16 cellular contexts compared by ENCODE assay signal in the genomic region with DNA sequence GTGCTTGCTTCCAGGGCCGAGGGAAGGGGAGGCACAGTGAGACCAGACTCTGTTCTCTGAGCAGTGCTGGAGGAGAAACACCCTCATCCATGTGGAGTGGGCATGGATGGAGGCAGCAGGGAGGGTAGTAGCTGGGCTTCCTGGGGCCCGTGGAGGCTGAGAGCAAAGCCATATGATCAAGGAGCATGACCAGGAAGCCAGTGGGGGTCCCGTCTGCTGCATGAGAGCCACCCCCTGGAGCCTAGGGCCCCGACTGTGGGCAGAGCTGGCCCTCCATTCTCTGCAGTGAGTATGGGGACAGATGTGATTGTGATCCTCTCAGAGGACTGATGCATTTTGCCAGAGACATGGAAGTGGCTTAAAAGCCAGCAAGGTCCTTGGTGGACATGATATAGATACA.
DNase-seq lines count a peak whose midpoint lies in the region; ATAC-seq, FAIRE-seq and TF ChIP-seq lines count a peak whose summit lies in the region.
"Had no signal": no experiment of that assay in that cellular context is flagged by ENCODE, and none has a peak within 500 bp of the region (broad histone marks: within the 10 kb centered on the region; RNA-seq: fewer than 3 reads in every experiment).

No MANE protein-coding gene starts in this region.

- no peaks in the 10 kb centered on the region for H3K27me3 Mint-ChIP-seq in H9 (ENCODE audit: low read depth)
- H3K27me3 Mint-ChIP-seq in osteocyte (ENCODE audit: unreplicated experiment) = no peaks in the 10 kb centered on the region
- no peaks in the 10 kb centered on the region for H3K27me3 Mint-ChIP-seq in activated T-cell treated with anti-CD3 and anti-CD28 coated beads, Interleukin-2, amount 50 U/mL, for 72 hours (ENCODE audit: low read depth)

- no peaks in the 10 kb centered on the region for H4K20me1 ChIP-seq in H9 (ENCODE audit: control insufficient read depth, insufficient read depth, insufficient read length)
- peaks cover 0 to 11% of the 10 kb centered on the region in 2 experiments for H4K20me1 ChIP-seq in H1 (replicated peaks in 1 of 2; ENCODE audit: control insufficient read depth in 1 of 2, insufficient read depth in 2 of 2, low read length in 2 of 2)

- no peak overlapping the region for H3K4me3 Mint-ChIP-seq in H9
- no peak overlapping the region for H3K4me3 Mint-ChIP-seq in osteocyte (ENCODE audit: unreplicated experiment)
- H3K4me3 Mint-ChIP-seq in activated T-cell treated with anti-CD3 and anti-CD28 coated beads, Interleukin-2, amount 50 U/mL, for 72 hours = no peak overlapping the region

- H3K36me3 Mint-ChIP-seq in H9 (ENCODE audit: insufficient read depth in 1 of 3, low read depth in 3 of 3) (no peaks in the 10 kb centered on the region; a peak in 1 of 7 replicates), osteocyte (ENCODE audit: unreplicated experiment) (no peaks in the 10 kb centered on the region)
- H3K36me3 Mint-ChIP-seq in activated T-cell treated with anti-CD3 and anti-CD28 coated beads, Interleukin-2, amount 50 U/mL, for 72 hours (ENCODE audit: insufficient read depth in 2 of 2) = no peaks in the 10 kb centered on the region

- H3K4ac ChIP-seq in H9 (ENCODE audit: low read depth, low read length) = no peak overlapping the region
- no peak overlapping the region for H3K4ac ChIP-seq in H1 (replicated peaks; ENCODE audit: insufficient read length, low read depth, low read length)

- 90% methylated on average over 1 of the region's 4 CpGs for WGBS in A549 (ENCODE audit: missing lambda C conversion rate)
- WGBS in H9 (ENCODE audit: extremely low coverage, insufficient read length, low lambda C conversion rate) = no CpG with 5 or more reads among the region's 4 CpGs
- 89% methylated on average over 4 of the region's 4 CpGs; no CpG with 5 or more reads in 1 of the 2 experiments for WGBS in H1 (ENCODE audit: extremely low coverage in 1 of 2, insufficient coverage in 1 of 2, insufficient read length in 1 of 2, insufficient replicate concordance in 2 of 2, low coverage in 1 of 2, low lambda C conversion rate in 2 of 2, missing lambda C conversion rate in 1 of 2), 2 experiments
- 89 to 93% methylated on average over 4 of the region's 4 CpGs for WGBS in body of pancreas, 2 donors

- TF ChIP-seq POLR2A in A549 (IDR thresholded peaks at IDR 0.05; ENCODE audit: low read length) (no peak), H1 (IDR thresholded peaks at IDR 0.05; ENCODE audit: control extremely low read depth in 1 of 2, low read depth in 2 of 2, low read length in 2 of 2) (no peak), body of pancreas (IDR thresholded peaks at IDR 0.05) (no peak)

- H3K9me3 Mint-ChIP-seq in H9 = no peaks in the 10 kb centered on the region
- H3K9me3 Mint-ChIP-seq in osteocyte (ENCODE audit: unreplicated experiment) = no peaks in the 10 kb centered on the region
- H3K9me3 Mint-ChIP-seq in activated T-cell treated with anti-CD3 and anti-CD28 coated beads, Interleukin-2, amount 50 U/mL, for 72 hours = no peaks in the 10 kb centered on the region

- H2BK15ac ChIP-seq in H9 (ENCODE audit: low read depth, low read length) = no peak overlapping the region
- no peak overlapping the region for H2BK15ac ChIP-seq in H1 (ENCODE audit: low read length)

- H2AFZ ChIP-seq in H9 (ENCODE audit: low read length) (no peak overlapping the region), H1 (ENCODE audit: low read length) (no peak overlapping the region)

- POLR2A ChIA-PET in A549 (lab: Yijun Ruan, JAX) (no interaction called here), H1 (lab: Charles Lee; ENCODE audit: partially characterized antibody) (interaction anchor here (1.3 kb wide), 1 partner anchor 30 kb away, joined by 3 read pairs; no protein-coding TSS in a partner anchor)

- H3K9me3 ChIP-seq in A549 (no peaks in the 10 kb centered on the region), H9 (ENCODE audit: control insufficient read depth, low read depth, low read length) (no peaks in the 10 kb centered on the region), H1 (ENCODE audit: insufficient read depth in 2 of 2, low read depth in 1 of 2, low read length in 1 of 2) (no peaks in the 10 kb centered on the region), body of pancreas (no peaks in the 10 kb centered on the region)
- H3K9me3 ChIP-seq: HAP-1 had no signal

- H3K79me1 ChIP-seq in H9 (ENCODE audit: insufficient read depth, low read depth, low read length, poor library complexity, severe bottlenecking) (peaks cover 15% of the 10 kb centered on the region), H1 (ENCODE audit: low read depth, low read length) (peaks cover 21% of the 10 kb centered on the region)

- CTCF ChIA-PET in A549 (lab: Yijun Ruan, JAX) (interaction anchor here (1.3 kb wide), 1 partner anchor 13 kb away, joined by 3 read pairs; no protein-coding TSS in a partner anchor), H1 (lab: Charles Lee; ENCODE audit: partially characterized antibody) (interaction anchor here (1.3 to 1.5 kb wide), 2 partner anchors 49 to 65 kb away, joined by 3 read pairs; no protein-coding TSS in a partner anchor)

- H4K5ac ChIP-seq in H9 (ENCODE audit: insufficient read length, low read depth, low read length) = no peak overlapping the region
- peak overlapping the region; percentile 7 for H4K5ac ChIP-seq in H1 (ENCODE audit: insufficient read length, low read depth, low read length)

- no peak overlapping the region for H4K8ac ChIP-seq in H9 (replicated peaks; ENCODE audit: insufficient read length, low read depth, low read length)
- H4K8ac ChIP-seq in H1 (ENCODE audit: extremely low read depth, insufficient read depth, low read length) = no peak overlapping the region

- peaks cover 71 to 74% of the 10 kb centered on the region in 2 experiments for H3K4me1 Mint-ChIP-seq in H9
- peaks cover 51% of the 10 kb centered on the region for H3K4me1 Mint-ChIP-seq in osteocyte (ENCODE audit: unreplicated experiment)
- peaks cover 38% of the 10 kb centered on the region for H3K4me1 Mint-ChIP-seq in activated T-cell treated with anti-CD3 and anti-CD28 coated beads, Interleukin-2, amount 50 U/mL, for 72 hours (ENCODE audit: low read depth)

- no peak for TF ChIP-seq CTCF in A549 (IDR thresholded peaks at IDR 0.05)
- TF ChIP-seq CTCF in H9 (conservative IDR thresholded peaks at IDR 0.05) = no peak
- TF ChIP-seq CTCF in H1 (IDR thresholded peaks at IDR 0.05; ENCODE audit: control extremely low read depth in 1 of 3, insufficient read depth in 1 of 3, low read depth in 1 of 3, low read length in 3 of 3) = no peak
- no peak for TF ChIP-seq CTCF in osteocyte (IDR thresholded peaks at IDR 0.05)
- no peak for TF ChIP-seq CTCF in body of pancreas (IDR thresholded peaks at IDR 0.05)

- H2BK12ac ChIP-seq in H9 (ENCODE audit: insufficient read length, low read depth, low read length) (no peak overlapping the region), H1 (ENCODE audit: low read depth, low read length) (no peak overlapping the region)

- H3T11ph ChIP-seq in H9 (ENCODE audit: low read length) = no peak overlapping the region

- no peak overlapping the region for H3K9ac ChIP-seq in H9 (ENCODE audit: extremely low read depth, insufficient read length, low read length)
- no peak overlapping the region for H3K9ac ChIP-seq in H1 (replicated peaks in 1 of 4; ENCODE audit: extremely low read depth in 1 of 4, low read depth in 3 of 4, low read length in 3 of 4)

- H2AK5ac ChIP-seq in H9 (ENCODE audit: insufficient read length, low read length) (no peak overlapping the region), H1 (ENCODE audit: low read depth, low read length) (no peak overlapping the region)

- FAIRE-seq in A549 (lab: Jason Lieb, UNC) (no peak), H1 (lab: Jason Lieb, UNC) (no peak)

- ATAC-seq in A549 = peak; percentile 19 to 20; a peak in 1 of 6 replicates
- ATAC-seq in body of pancreas = no peak
- no peak for ATAC-seq in activated T-cell treated with anti-CD3 and anti-CD28 coated beads, Interleukin-2, amount 50 U/mL, for 72 hours (replicated peaks in 1 of 2)
- ATAC-seq: PC-3 had no signal

- peak overlapping the region in 2 of 3 experiments; percentile 34; a peak in 3 of 7 replicates for H3K27ac Mint-ChIP-seq in H9
- H3K27ac Mint-ChIP-seq in osteocyte (ENCODE audit: unreplicated experiment) = peak overlapping the region; percentile 53
- no peak overlapping the region for H3K27ac Mint-ChIP-seq in activated T-cell treated with anti-CD3 and anti-CD28 coated beads, Interleukin-2, amount 50 U/mL, for 72 hours

- H4K91ac ChIP-seq in H9 (ENCODE audit: insufficient read length, low read depth, low read length) = no peak overlapping the region
- no peak overlapping the region for H4K91ac ChIP-seq in H1 (replicated peaks; ENCODE audit: insufficient read length, low read length)

- H3K23ac ChIP-seq in H9 (ENCODE audit: insufficient read length, low read depth, low read length) (no peak overlapping the region), H1 (ENCODE audit: insufficient read length) (no peak overlapping the region)

- DNase-seq in A549 (ENCODE audit: low read depth in 1 of 2, low spot score in 1 of 2) (no peak), H9 (no peak), H1 (ENCODE audit: low read depth in 1 of 2, low spot score in 2 of 2) (no peak), osteocyte (ENCODE audit: extremely low spot score, unreplicated experiment) (no peak), hepatic stellate cell (ENCODE audit: low spot score) (no peak), superior temporal gyrus (ENCODE audit: extremely low spot score) (no peak), body of pancreas (no peak)
- no peak for DNase-seq in activated T-cell treated with anti-CD3 and anti-CD28 coated beads, Interleukin-2, amount 50 U/mL, for 72 hours
- DNase-seq: Caco-2, KG1, NCI-H1436 treated with DMSO at 0.1 percent for 48 hours, NCI-H2081, NCI-H510A, PC-3 had no signal

- TF ChIP-seq RAD21 in A549 (conservative IDR thresholded peaks at IDR 0.05 in 1 of 2, IDR thresholded peaks at IDR 0.05 in 1 of 2) (no peak), H1 (IDR thresholded peaks at IDR 0.05 in 1 of 2, conservative IDR thresholded peaks at IDR 0.05 in 1 of 2; ENCODE audit: low read depth in 2 of 2, low read length in 2 of 2) (no peak)

- no peak overlapping the region for H3K18ac ChIP-seq in H9 (ENCODE audit: insufficient read length, low read depth, low read length)
- peak overlapping the region; percentile 13; the same call in 1 of the 2 replicates for H3K18ac ChIP-seq in H1 (ENCODE audit: extremely low read depth, low read length)

- no peak overlapping the region for H2BK20ac ChIP-seq in H9 (ENCODE audit: low read depth, low read length, poor library complexity, severe bottlenecking)
- no peak overlapping the region for H2BK20ac ChIP-seq in H1 (ENCODE audit: low read length)

- H3K4me2 ChIP-seq in A549 = no peak overlapping the region
- no peak overlapping the region for H3K4me2 ChIP-seq in H9 (ENCODE audit: insufficient read depth, insufficient read length, low read length)
- no peak overlapping the region for H3K4me2 ChIP-seq in H1 (ENCODE audit: insufficient read depth in 1 of 2, low read depth in 2 of 2, low read length in 2 of 2)

- H3K79me2 ChIP-seq in H9 (ENCODE audit: insufficient read depth, low read length) (peaks cover 17% of the 10 kb centered on the region; the same call in 1 of the 2 replicates), H1 (ENCODE audit: control insufficient read depth in 1 of 2, insufficient read depth in 2 of 2, low read length in 2 of 2) (peaks cover 15 to 82% of the 10 kb centered on the region in 2 experiments)

- H3K4me1 ChIP-seq in A549 (peaks cover 17% of the 10 kb centered on the region), H9 (ENCODE audit: insufficient read depth, low read length) (peaks cover 27% of the 10 kb centered on the region; the same call in 1 of the 2 replicates), H1 (replicated peaks in 1 of 4; ENCODE audit: control insufficient read depth in 3 of 4, insufficient read depth in 4 of 4, low read length in 3 of 4) (peaks cover 20 to 43% (median 31%) of the 10 kb centered on the region in 4 experiments), body of pancreas (peaks cover 46% of the 10 kb centered on the region)

- H2BK120ac ChIP-seq in H9 (ENCODE audit: low read depth, low read length, poor library complexity, severe bottlenecking) = no peak overlapping the region
- no peak overlapping the region for H2BK120ac ChIP-seq in H1 (replicated peaks; ENCODE audit: low read depth, low read length)

- H2BK5ac ChIP-seq in H9 (ENCODE audit: insufficient read length, low read length) (no peak overlapping the region), H1 (ENCODE audit: low read depth, low read length) (0 out of 2 replicates have a peak overlapping the region, but pooled peaks have one; percentile 31)

- TF ChIP-seq EP300 in A549 (IDR thresholded peaks at IDR 0.05) (no peak), H1 (IDR thresholded peaks at IDR 0.05; ENCODE audit: borderline replicate concordance in 1 of 2, low read depth in 2 of 2, low read length in 2 of 2) (no peak)

- intact Hi-C loops in body of pancreas (cut with DNase I) = no loop called here

- no peak overlapping the region for H3K27ac ChIP-seq in A549
- H3K27ac ChIP-seq in H9 (ENCODE audit: insufficient read length, low read depth, low read length) = no peak overlapping the region
- no peak overlapping the region for H3K27ac ChIP-seq in H1 (ENCODE audit: low read depth, low read length)
- H3K27ac ChIP-seq in body of pancreas = no peak overlapping the region
- H3K27ac ChIP-seq: RWPE1 had no signal

- H3K36me3 ChIP-seq in H1 (ENCODE audit: control insufficient read depth in 2 of 4, insufficient read depth in 4 of 4, low read length in 3 of 4) (no peaks in the 10 kb centered on the region; a peak in 1 of 8 replicates), body of pancreas (replicated peaks in 1 of 2; ENCODE audit: insufficient read depth in 1 of 2, low read depth in 2 of 2) (no peaks in the 10 kb centered on the region)
- H3K36me3 ChIP-seq: HAP-1 had no signal

- H3K27me3 ChIP-seq in H9 (ENCODE audit: insufficient read depth, low read length) (no peaks in the 10 kb centered on the region), H1 (replicated peaks in 1 of 4; ENCODE audit: control insufficient read depth in 3 of 4, extremely low read depth in 1 of 4, insufficient read depth in 3 of 4, low read length in 3 of 4) (no peaks in the 10 kb centered on the region), body of pancreas (no peaks in the 10 kb centered on the region)

- H3K56ac ChIP-seq in H9 (ENCODE audit: insufficient read length, low read depth, low read length) = no peak overlapping the region
- H3K56ac ChIP-seq in H1 (replicated peaks; ENCODE audit: insufficient read length, low read depth, low read length) = no peak overlapping the region

- H3K4me3 ChIP-seq in A549 (no peak overlapping the region), H1 (ENCODE audit: extremely low read depth in 1 of 4, insufficient read depth in 2 of 4, low read depth in 3 of 4, low read length in 4 of 4) (no peak overlapping the region), body of pancreas (no peak overlapping the region)
- H3K4me3 ChIP-seq: HAP-1 had no signal

- no peak overlapping the region; the same call in 1 of the 2 replicates for H3K14ac ChIP-seq in H9 (ENCODE audit: insufficient read depth, low read length)
- no peak overlapping the region for H3K14ac ChIP-seq in H1 (ENCODE audit: insufficient read length)

- H3K23me2 ChIP-seq in H9 (ENCODE audit: insufficient read length, low read depth, low read length, poor library complexity, severe bottlenecking) = no peaks in the 10 kb centered on the region
- H3K23me2 ChIP-seq in H1 (ENCODE audit: low read depth, low read length) = no peaks in the 10 kb centered on the region

Comparison
In these comparisons a context has a peak if more than half of its experiments do, and no peak if none do; other contexts are left out.
1. ATAC-seq: peak in A549 (2 of 2); none in body of pancreas (single experiment) and activated T-cell treated with anti-CD3 and anti-CD28 coated beads, Interleukin-2, amount 50 U/mL, for 72 hours (0 of 2).